16 cellular contexts compared by ENCODE assay signal in the genomic region with DNA sequence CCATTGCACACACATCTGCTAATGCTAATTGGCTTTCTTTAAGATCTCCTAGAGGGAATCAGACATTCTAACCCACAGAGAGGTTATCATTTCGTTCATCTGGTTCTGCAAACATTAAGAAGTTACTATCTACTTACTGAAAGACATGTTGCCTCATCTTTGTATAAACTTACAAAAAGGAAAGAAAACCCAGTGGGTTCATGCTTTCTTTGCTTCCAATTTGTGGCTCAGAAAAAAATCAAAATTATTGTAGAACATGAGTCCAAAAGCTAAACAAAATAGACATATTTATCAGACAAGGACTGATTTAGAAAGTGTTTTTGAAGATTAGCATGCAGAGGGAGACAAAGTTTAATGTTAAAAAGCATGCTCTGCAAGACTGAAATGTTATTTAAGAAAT.
DNase-seq lines count a peak whose midpoint lies in the region; ATAC-seq, FAIRE-seq and TF ChIP-seq lines count a peak whose summit lies in the region.
"Had no signal": no experiment of that assay in that cellular context is flagged by ENCODE, and none has a peak within 500 bp of the region (broad histone marks: within the 10 kb centered on the region; RNA-seq: fewer than 3 reads in every experiment).

No MANE protein-coding gene starts in this region.

- H3K79me1 ChIP-seq in mesenchymal stem cell (replicated peaks; ENCODE audit: low read length, poor library complexity, severe bottlenecking) (no peaks in the 10 kb centered on the region), H9 (ENCODE audit: insufficient read depth, low read depth, low read length, poor library complexity, severe bottlenecking) (no peaks in the 10 kb centered on the region)

- intact Hi-C loops in Panc1 (cut with micrococcal nuclease; ENCODE audit: unreplicated experiment) = no loop called here

- no peak overlapping the region for H4K5ac ChIP-seq in H9 (ENCODE audit: insufficient read length, low read depth, low read length)

- H3K4me1 Mint-ChIP-seq in H9 = peaks cover 0 to 1% of the 10 kb centered on the region in 2 experiments; a peak in 2 of 4 replicates
- H3K4me1 Mint-ChIP-seq: CD4-positive, CD25-positive, alpha-beta regulatory T cell; CD8-positive, alpha-beta memory T cell; GM23338 had no signal

- no peak overlapping the region for H3K4ac ChIP-seq in mesenchymal stem cell (ENCODE audit: low read depth in 1 of 2, low read length in 2 of 2)
- H3K4ac ChIP-seq in H9 (ENCODE audit: low read depth, low read length) = no peak overlapping the region

- H4K91ac ChIP-seq in mesenchymal stem cell (ENCODE audit: low read length) (no peak overlapping the region), H9 (ENCODE audit: insufficient read length, low read depth, low read length) (no peak overlapping the region)

- no peaks in the 10 kb centered on the region for H3K9me3 Mint-ChIP-seq in H9
- H3K9me3 Mint-ChIP-seq: GM23338 had no signal

- no peak overlapping the region for H2BK20ac ChIP-seq in H9 (ENCODE audit: low read depth, low read length, poor library complexity, severe bottlenecking)

- H3K56ac ChIP-seq in H9 (ENCODE audit: insufficient read length, low read depth, low read length) = no peak overlapping the region

- CTCF ChIA-PET in Panc1 (lab: Charles Lee) = no interaction called here

- POLR2A ChIA-PET in Panc1 (lab: Charles Lee) = no interaction called here

- no peak overlapping the region for H3K4me3 Mint-ChIP-seq in H9
- H3K4me3 Mint-ChIP-seq: CD4-positive, CD25-positive, alpha-beta regulatory T cell; CD8-positive, alpha-beta memory T cell; GM23338 had no signal

- no peak for TF ChIP-seq CTCF in Panc1 (IDR thresholded peaks at IDR 0.05)
- no peak for TF ChIP-seq CTCF in H9 (conservative IDR thresholded peaks at IDR 0.05)

- H4K8ac ChIP-seq in mesenchymal stem cell (ENCODE audit: low read length) = no peak overlapping the region
- H4K8ac ChIP-seq in H9 (replicated peaks; ENCODE audit: insufficient read length, low read depth, low read length) = no peak overlapping the region

- no peaks in the 10 kb centered on the region for H3K36me3 Mint-ChIP-seq in H9 (ENCODE audit: insufficient read depth in 1 of 3, low read depth in 3 of 3)
- H3K36me3 Mint-ChIP-seq: CD4-positive, CD25-positive, alpha-beta regulatory T cell; CD8-positive, alpha-beta memory T cell had no signal

- H2BK5ac ChIP-seq in mesenchymal stem cell (ENCODE audit: low read depth, low read length, poor library complexity, severe bottlenecking) = no peak overlapping the region
- no peak overlapping the region for H2BK5ac ChIP-seq in H9 (ENCODE audit: insufficient read length, low read length)

- WGBS in mesenchymal stem cell = 71% methylated on average over 1 of the region's 1 CpG
- no CpG with 5 or more reads among the region's 1 CpG for WGBS in H9 (ENCODE audit: extremely low coverage, insufficient read length, low lambda C conversion rate)

- H3K9me3 ChIP-seq in Panc1 (ENCODE audit: control insufficient read depth, insufficient read depth, low read depth, low read length) (no peaks in the 10 kb centered on the region), mesenchymal stem cell (ENCODE audit: control insufficient read depth, low read length) (no peaks in the 10 kb centered on the region), H9 (ENCODE audit: control insufficient read depth, low read depth, low read length) (no peaks in the 10 kb centered on the region)
- H3K9me3 ChIP-seq: BE2C, Caco-2 had no signal

- no peak overlapping the region for H3K4me3 ChIP-seq in Panc1 (ENCODE audit: low read depth in 2 of 2, low read length in 2 of 2)
- H3K4me3 ChIP-seq in mesenchymal stem cell (ENCODE audit: insufficient read depth in 1 of 2, low read depth in 1 of 2, low read length in 2 of 2) = no peak overlapping the region
- H3K4me3 ChIP-seq: GM23338 had no signal

- H2BK15ac ChIP-seq in mesenchymal stem cell (ENCODE audit: low read depth, poor library complexity, severe bottlenecking) = no peak overlapping the region
- no peak overlapping the region for H2BK15ac ChIP-seq in H9 (ENCODE audit: low read depth, low read length)

- H3K14ac ChIP-seq in mesenchymal stem cell (ENCODE audit: low read length in 2 of 2) (no peak overlapping the region), H9 (ENCODE audit: insufficient read depth, low read length) (no peak overlapping the region)

- peak overlapping the region; percentile 60; the same call in 1 of the 2 replicates for H3K27ac ChIP-seq in Panc1 (ENCODE audit: low read length)
- H3K27ac ChIP-seq in mesenchymal stem cell (ENCODE audit: low read length, poor library complexity, severe bottlenecking) = no peak overlapping the region
- no peak overlapping the region for H3K27ac ChIP-seq in H9 (ENCODE audit: insufficient read length, low read depth, low read length)

- no peaks in the 10 kb centered on the region for H3K27me3 Mint-ChIP-seq in H9 (ENCODE audit: low read depth)
- H3K27me3 Mint-ChIP-seq: CD4-positive, CD25-positive, alpha-beta regulatory T cell; CD8-positive, alpha-beta memory T cell had no signal

- DNase-seq in EH (ENCODE audit: low read depth) (peak; percentile 54), Panc1 (ENCODE audit: low read depth, low spot score) (no peak), mesenchymal stem cell (peak; percentile 15), H9 (no peak), RCC 7860 (ENCODE audit: low spot score) (no peak)
- DNase-seq in stimulated activated CD4-positive, alpha-beta T cell treated with anti-CD3 and anti-CD28 coated beads, Interleukin-12 subunit alpha, Interleukin-12 subunit beta, amount 100 ng/mL, for 4 hours = no peak
- DNase-seq: BE2C; C1 segment of cervical spinal cord; Caco-2; CD4-positive, CD25-positive, alpha-beta regulatory T cell; CD8-positive, alpha-beta memory T cell; GDM1; H7 had no signal

- no peak overlapping the region for H2BK12ac ChIP-seq in mesenchymal stem cell (ENCODE audit: low read length in 2 of 2)
- no peak overlapping the region for H2BK12ac ChIP-seq in H9 (ENCODE audit: insufficient read length, low read depth, low read length)

- H3K18ac ChIP-seq in mesenchymal stem cell (ENCODE audit: low read depth in 1 of 2, low read length in 2 of 2) = no peak overlapping the region
- H3K18ac ChIP-seq in H9 (ENCODE audit: insufficient read length, low read depth, low read length) = no peak overlapping the region

- H3K27me3 ChIP-seq in Panc1 (ENCODE audit: control insufficient read depth, insufficient read depth, low read length) (no peaks in the 10 kb centered on the region), mesenchymal stem cell (ENCODE audit: control insufficient read depth in 1 of 2, insufficient read depth in 1 of 2, low read length in 2 of 2) (no peaks in the 10 kb centered on the region), H9 (ENCODE audit: insufficient read depth, low read length) (no peaks in the 10 kb centered on the region)
- H3K27me3 ChIP-seq: BE2C had no signal

- H2AFZ ChIP-seq in mesenchymal stem cell (ENCODE audit: low read depth, low read length) = no peak overlapping the region
- H2AFZ ChIP-seq in H9 (ENCODE audit: low read length) = no peak overlapping the region
- H2AFZ ChIP-seq: GM23338 had no signal

- H3K9ac ChIP-seq in mesenchymal stem cell (ENCODE audit: low read length) (no peak overlapping the region), H9 (ENCODE audit: extremely low read depth, insufficient read length, low read length) (no peak overlapping the region)

- H4K20me1 ChIP-seq in H9 (ENCODE audit: control insufficient read depth, insufficient read depth, insufficient read length) = no peaks in the 10 kb centered on the region

- no peak for FAIRE-seq in RCC 7860 (lab: Jason Lieb, UNC)
- FAIRE-seq: D721Med, GM12892 had no signal

- in situ Hi-C loops in Panc1 (cut with HindIII; ENCODE audit: low pct_unique_long_range_greater_than_20kb, low sequenced_read_pairs) = no loop called here

- H3K23ac ChIP-seq in mesenchymal stem cell (ENCODE audit: low read length in 2 of 2) = no peak overlapping the region
- H3K23ac ChIP-seq in H9 (ENCODE audit: insufficient read length, low read depth, low read length) = no peak overlapping the region

- no peak for ATAC-seq in Panc1
- ATAC-seq: GM23338 had no signal

- no peaks in the 10 kb centered on the region for H3K79me2 ChIP-seq in H9 (ENCODE audit: insufficient read depth, low read length)

- no peak overlapping the region for H3K27ac Mint-ChIP-seq in H9
- H3K27ac Mint-ChIP-seq: CD4-positive, CD25-positive, alpha-beta regulatory T cell; CD8-positive, alpha-beta memory T cell; GM23338 had no signal

- H3K23me2 ChIP-seq in H9 (ENCODE audit: insufficient read length, low read depth, low read length, poor library complexity, severe bottlenecking) = no peaks in the 10 kb centered on the region

- H3K36me3 ChIP-seq in Panc1 (ENCODE audit: control insufficient read depth, insufficient read depth, low read length) (no peaks in the 10 kb centered on the region), mesenchymal stem cell (ENCODE audit: control insufficient read depth in 1 of 2, insufficient read depth in 2 of 2, low read depth in 1 of 2, low read length in 2 of 2) (no peaks in the 10 kb centered on the region)
- H3K36me3 ChIP-seq: BE2C had no signal

- H3K4me2 ChIP-seq in mesenchymal stem cell (ENCODE audit: low read length, poor library complexity, severe bottlenecking) = no peak overlapping the region
- H3K4me2 ChIP-seq in H9 (ENCODE audit: insufficient read depth, insufficient read length, low read length) = no peak overlapping the region
- H3K4me2 ChIP-seq: GM23338 had no signal

- no peak overlapping the region for H3T11ph ChIP-seq in H9 (ENCODE audit: low read length)

- no peak overlapping the region for H2AK5ac ChIP-seq in mesenchymal stem cell (ENCODE audit: low read length, severe bottlenecking)
- no peak overlapping the region for H2AK5ac ChIP-seq in H9 (ENCODE audit: insufficient read length, low read length)

- no peak overlapping the region for H2BK120ac ChIP-seq in mesenchymal stem cell (ENCODE audit: low read depth, low read length)
- H2BK120ac ChIP-seq in H9 (ENCODE audit: low read depth, low read length, poor library complexity, severe bottlenecking) = no peak overlapping the region

- H3K4me1 ChIP-seq in Panc1 (ENCODE audit: control insufficient read depth, insufficient read depth, low read length) (peaks cover 21% of the 10 kb centered on the region), mesenchymal stem cell (ENCODE audit: control insufficient read depth, insufficient read depth, low read depth, low read length) (no peaks in the 10 kb centered on the region), H9 (ENCODE audit: insufficient read depth, low read length) (no peaks in the 10 kb centered on the region)

- no TSS peak for BruUV-seq in Panc1 (replicated peaks; lab: Mats Ljungman, UMichigan)

Comparison
In these comparisons a context has a peak if more than half of its experiments do, and no peak if none do; other contexts are left out.
1. DNase-seq: peak in EH (single experiment) and mesenchymal stem cell (single experiment); none in Panc1 (single experiment), H9 (single experiment), stimulated activated CD4-positive, alpha-beta T cell treated with anti-CD3 and anti-CD28 coated beads, Interleukin-12 subunit alpha, Interleukin-12 subunit beta, amount 100 ng/mL, for 4 hours (single experiment) and RCC 7860 (single experiment).